ENCODE assay signal across 14 cellular contexts in genomic region chr5:178385472-178385853, GRCh38.
DNase-seq lines count a peak whose midpoint lies in the region; ATAC-seq and TF ChIP-seq lines count a peak whose summit lies in the region.
"Had no signal": no experiment of that assay in that cellular context is flagged by ENCODE, and none has a peak within 500 bp of the region (broad histone marks: within the 10 kb centered on the region; RNA-seq: fewer than 3 reads in every experiment).

No MANE protein-coding gene starts in this region.

- no peaks in the 10 kb centered on the region for H3K36me3 ChIP-seq in RWPE2 (ENCODE audit: low read depth)
- H3K36me3 ChIP-seq: ascending aorta, thyroid gland had no signal

- H3K4me3 ChIP-seq in RWPE2 (ENCODE audit: severe bottlenecking) = no peak overlapping the region
- H3K4me3 ChIP-seq: ascending aorta, dorsolateral prefrontal cortex, thyroid gland had no signal

- peak; percentile 66 for ATAC-seq in RWPE2 (ENCODE audit: low read depth)
- no peak for ATAC-seq in HG03039 (IDR thresholded peaks at IDR 0.05; ENCODE audit: unreplicated experiment)
- ATAC-seq: T-cell had no signal

- no peak for TF ChIP-seq CTCF in RWPE2 (IDR thresholded peaks at IDR 0.05; ENCODE audit: poor library complexity, severe bottlenecking)

- no peak overlapping the region for H3K27ac ChIP-seq in RWPE2 (ENCODE audit: poor library complexity, severe bottlenecking)
- H3K27ac ChIP-seq: ascending aorta, dorsolateral prefrontal cortex had no signal

- no peaks in the 10 kb centered on the region for H3K4me1 ChIP-seq in RWPE2 (ENCODE audit: insufficient read depth, poor library complexity, severe bottlenecking)
- H3K4me1 ChIP-seq: ascending aorta had no signal

- no peaks in the 10 kb centered on the region for H3K9me3 ChIP-seq in RWPE2 (ENCODE audit: severe bottlenecking)
- H3K9me3 ChIP-seq: ascending aorta, thyroid gland had no signal

- peaks cover 6% of the 10 kb centered on the region for H3K27me3 ChIP-seq in RWPE2 (ENCODE audit: insufficient read depth, poor library complexity, severe bottlenecking)
- H3K27me3 ChIP-seq: ascending aorta, dorsolateral prefrontal cortex, thyroid gland had no signal

- DNase-seq in stimulated activated CD4-positive, alpha-beta T cell treated with anti-CD3 and anti-CD28 coated beads, Interleukin-15, amount 100 ng/mL, for 24 hours = peak; percentile 11
- DNase-seq in stimulated activated CD4-positive, alpha-beta T cell treated with anti-CD3 and anti-CD28 coated beads, Interleukin-4, amount 100 ng/mL, for 1 hour = no peak
- DNase-seq in RWPE2 (ENCODE audit: low spot score) (peak; percentile 61), kidney tubule cell (ENCODE audit: low spot score) (peak; percentile 58), SKM-1 (lab: John Stamatoyannopoulos, UW; ENCODE audit: unreplicated experiment) (no peak), DMS53 (lab: John Stamatoyannopoulos, UW) (no peak), GDM1 (lab: John Stamatoyannopoulos, UW) (no peak)
- DNase-seq: activated CD4-positive, alpha-beta T cell treated with anti-CD3 and anti-CD28 coated beads for 1 hour; NCI-H2227 treated with DMSO at 0.1 percent for 48 hours; T-cell had no signal

Comparison
In these comparisons a context has a peak if more than half of its experiments do, and no peak if none do; other contexts are left out.
1. DNase-seq: peak in stimulated activated CD4-positive, alpha-beta T cell treated with anti-CD3 and anti-CD28 coated beads, Interleukin-15, amount 100 ng/mL, for 24 hours (single experiment), RWPE2 (single experiment) and kidney tubule cell (single experiment); none in stimulated activated CD4-positive, alpha-beta T cell treated with anti-CD3 and anti-CD28 coated beads, Interleukin-4, amount 100 ng/mL, for 1 hour (single experiment), SKM-1 (single experiment), DMS53 (single experiment) and GDM1 (single experiment).